ENCODE assay signal across 17 cellular contexts in genomic region chr7:42234736-42235135, GRCh38. TPM values are rescaled to one million over a fixed set of nuclear protein-coding genes. Genes with fewer than 3 reads are reported as not detected.
DNase-seq lines count a peak whose midpoint lies in the region; ATAC-seq and TF ChIP-seq lines count a peak whose summit lies in the region.
"Had no signal": no experiment of that assay in that cellular context is flagged by ENCODE, and none has a peak within 500 bp of the region (broad histone marks: within the 10 kb centered on the region; RNA-seq: fewer than 3 reads in every experiment).

No MANE protein-coding gene starts in this region.

- TF ChIP-seq CTCF in natural killer cell (IDR thresholded peaks at IDR 0.05) (no peak), endodermal cell (conservative IDR thresholded peaks at IDR 0.05) (no peak), nephron progenitor cell (IDR thresholded peaks at IDR 0.05) (no peak)

- peak overlapping the region; percentile 37 for H3K4me3 Mint-ChIP-seq in natural killer cell
- H3K4me3 Mint-ChIP-seq in natural killer cell treated with Interleukin-12 subunit alpha and Interleukin-12 subunit beta and Interleukin-15 and Interleukin-18, amount 100 ng/mL, for 72 hours, result no peak overlapping the region
- H3K4me3 Mint-ChIP-seq in endodermal cell, result no peak overlapping the region
- peak overlapping the region; percentile 98 for H3K4me3 Mint-ChIP-seq in nephron progenitor cell
- H3K4me3 Mint-ChIP-seq: activated CD8-positive, alpha-beta T cell treated with anti-CD3 and anti-CD28 coated beads for 36 hours had no signal

- intact Hi-C loops in natural killer cell (cut with micrococcal nuclease), result no loop called here

- peaks cover 48 to 74% of the 10 kb centered on the region in 2 donors for H3K27me3 Mint-ChIP-seq in natural killer cell (ENCODE audit: low read depth in 2 of 2)
- H3K27me3 Mint-ChIP-seq in natural killer cell treated with Interleukin-12 subunit alpha and Interleukin-12 subunit beta and Interleukin-15 and Interleukin-18, amount 100 ng/mL, for 72 hours, result peaks cover 42 to 60% of the 10 kb centered on the region in 2 donors
- peaks cover 82% of the 10 kb centered on the region for H3K27me3 Mint-ChIP-seq in endodermal cell (ENCODE audit: insufficient read depth)
- no peaks in the 10 kb centered on the region for H3K27me3 Mint-ChIP-seq in nephron progenitor cell (ENCODE audit: low read depth, poor library complexity)

- ATAC-seq in natural killer cell (no peak), HG03108 (IDR thresholded peaks at IDR 0.05; ENCODE audit: unreplicated experiment) (no peak)
- ATAC-seq in natural killer cell treated with Interleukin-12 subunit alpha and Interleukin-12 subunit beta and Interleukin-15 and Interleukin-18, amount 100 ng/mL, for 72 hours, result no peak
- ATAC-seq: activated CD8-positive, alpha-beta T cell treated with anti-CD3 and anti-CD28 coated beads for 36 hours had no signal

- H3K9ac ChIP-seq in endodermal cell (ENCODE audit: extremely low read depth, low read length, poor library complexity, severe bottlenecking), result no peak overlapping the region
- H3K9ac ChIP-seq: KMS-11 had no signal

- peak overlapping the region; percentile 86 for H3K4me3 ChIP-seq in endodermal cell (ENCODE audit: low read length)
- H3K4me3 ChIP-seq: PC-9 had no signal

- 65% methylated on average over 2 of the region's 3 CpGs; no CpG with 5 or more reads in 1 of the 2 experiments for WGBS in endodermal cell (ENCODE audit: insufficient coverage in 1 of 2, insufficient read length in 1 of 2), 2 experiments

- H3K4me1 Mint-ChIP-seq in natural killer cell (peaks cover 15 to 21% of the 10 kb centered on the region in 2 donors), endodermal cell (peaks cover 25% of the 10 kb centered on the region), nephron progenitor cell (peaks cover 74% of the 10 kb centered on the region)
- H3K4me1 Mint-ChIP-seq in natural killer cell treated with Interleukin-12 subunit alpha and Interleukin-12 subunit beta and Interleukin-15 and Interleukin-18, amount 100 ng/mL, for 72 hours (ENCODE audit: low read depth in 2 of 2), result peaks cover 5 to 11% of the 10 kb centered on the region in 2 donors

- H3K36me3 Mint-ChIP-seq in natural killer cell, result no peaks in the 10 kb centered on the region
- H3K36me3 Mint-ChIP-seq in natural killer cell treated with Interleukin-12 subunit alpha and Interleukin-12 subunit beta and Interleukin-15 and Interleukin-18, amount 100 ng/mL, for 72 hours, result no peaks in the 10 kb centered on the region
- H3K36me3 Mint-ChIP-seq in endodermal cell (ENCODE audit: low read depth), result no peaks in the 10 kb centered on the region
- peaks cover 11% of the 10 kb centered on the region for H3K36me3 Mint-ChIP-seq in nephron progenitor cell (ENCODE audit: low read depth)
- H3K36me3 Mint-ChIP-seq: immature natural killer cell had no signal

- no peak for DNase-seq in natural killer cell
- DNase-seq in natural killer cell treated with Interleukin-12 subunit alpha and Interleukin-12 subunit beta and Interleukin-15 and Interleukin-18, amount 100 ng/mL, for 72 hours (ENCODE audit: low spot score), result no peak
- DNase-seq in endodermal cell, result no peak
- no peak for DNase-seq in nephron progenitor cell
- DNase-seq in SKM-1 treated with dmso at 0.1 percent for 144 hours (lab: John Stamatoyannopoulos, UW; ENCODE audit: unreplicated experiment), result no peak
- no peak for DNase-seq in NOMO-1 (lab: John Stamatoyannopoulos, UW; ENCODE audit: unreplicated experiment in 2 of 2)
- DNase-seq in retina, result no peak
- DNase-seq: activated CD8-positive, alpha-beta T cell treated with anti-CD3 and anti-CD28 coated beads for 36 hours; aorta; immature natural killer cell; midbrain; NCI-H146; PC-9; tibial artery had no signal

- peaks cover 9% of the 10 kb centered on the region for H3K4me1 ChIP-seq in endodermal cell (ENCODE audit: control insufficient read depth, insufficient read depth, low read length)

- H3K27me3 ChIP-seq in endodermal cell (ENCODE audit: control insufficient read depth, insufficient read depth, low read length, poor library complexity, severe bottlenecking), result peaks cover 36% of the 10 kb centered on the region
- H3K27me3 ChIP-seq: tibial artery had no signal

- no peaks in the 10 kb centered on the region for H3K9me3 ChIP-seq in endodermal cell (ENCODE audit: control insufficient read depth, low read length)
- H3K9me3 ChIP-seq: prostate gland, tibial artery had no signal

- no peaks in the 10 kb centered on the region for H3K9me3 Mint-ChIP-seq in natural killer cell
- H3K9me3 Mint-ChIP-seq in natural killer cell treated with Interleukin-12 subunit alpha and Interleukin-12 subunit beta and Interleukin-15 and Interleukin-18, amount 100 ng/mL, for 72 hours, result no peaks in the 10 kb centered on the region
- no peaks in the 10 kb centered on the region for H3K9me3 Mint-ChIP-seq in endodermal cell
- no peaks in the 10 kb centered on the region for H3K9me3 Mint-ChIP-seq in nephron progenitor cell
- H3K9me3 Mint-ChIP-seq: activated CD8-positive, alpha-beta T cell treated with anti-CD3 and anti-CD28 coated beads for 36 hours; immature natural killer cell had no signal

- H3K27ac ChIP-seq in endodermal cell (ENCODE audit: low read depth, low read length), result no peak overlapping the region
- H3K27ac ChIP-seq: KMS-11, PC-9 had no signal

- H3K27ac Mint-ChIP-seq in natural killer cell (no peak overlapping the region), endodermal cell (no peak overlapping the region), nephron progenitor cell (peak overlapping the region; percentile 74)
- H3K27ac Mint-ChIP-seq in natural killer cell treated with Interleukin-12 subunit alpha and Interleukin-12 subunit beta and Interleukin-15 and Interleukin-18, amount 100 ng/mL, for 72 hours, result no peak overlapping the region
- H3K27ac Mint-ChIP-seq: activated CD8-positive, alpha-beta T cell treated with anti-CD3 and anti-CD28 coated beads for 36 hours had no signal

- no peaks in the 10 kb centered on the region for H3K36me3 ChIP-seq in endodermal cell (ENCODE audit: control insufficient read depth, insufficient read depth, low read length)
- H3K36me3 ChIP-seq: prostate gland, tibial artery had no signal

RNA-seq across cellular contexts. Expression of gene GLI3, which starts 2.3 kb away (rescaled TPM):
- total RNA-seq in natural killer cell, result 1 to 10 TPM; 2.9 to 4.7 (median 3.1) TPM
- total RNA-seq in natural killer cell treated with Interleukin-12 subunit alpha and Interleukin-12 subunit beta and Interleukin-15 and Interleukin-18, amount 100 ng/mL, for 72 hours, result 1 to 10 TPM in 1 of 2 donors, under 1 TPM in 1; 0.25 to 1.1 TPM
- 10 to 100 TPM in 1 of 2 donors, 1 to 10 TPM in 1; 2.7 to 10.2 TPM for total RNA-seq in endodermal cell
- polyA plus RNA-seq in endodermal cell (2013, experiment 1 of 2), result 54.9 TPM
- polyA plus RNA-seq in endodermal cell (2013, experiment 2 of 2), result 52.9 TPM
- total RNA-seq: activated CD8-positive, alpha-beta T cell treated with anti-CD3 and anti-CD28 coated beads for 36 hours; PC-9 had no signal

Comparison
In these comparisons a context has a peak if more than half of its experiments do, and no peak if none do; other contexts are left out.
1. H3K4me3 Mint-ChIP-seq: peak in natural killer cell (single experiment) and nephron progenitor cell (single experiment); none in natural killer cell treated with Interleukin-12 subunit alpha and Interleukin-12 subunit beta and Interleukin-15 and Interleukin-18, amount 100 ng/mL, for 72 hours (single experiment) and endodermal cell (single experiment).